ENCODE assay signal across 14 cellular contexts in the genomic region with DNA sequence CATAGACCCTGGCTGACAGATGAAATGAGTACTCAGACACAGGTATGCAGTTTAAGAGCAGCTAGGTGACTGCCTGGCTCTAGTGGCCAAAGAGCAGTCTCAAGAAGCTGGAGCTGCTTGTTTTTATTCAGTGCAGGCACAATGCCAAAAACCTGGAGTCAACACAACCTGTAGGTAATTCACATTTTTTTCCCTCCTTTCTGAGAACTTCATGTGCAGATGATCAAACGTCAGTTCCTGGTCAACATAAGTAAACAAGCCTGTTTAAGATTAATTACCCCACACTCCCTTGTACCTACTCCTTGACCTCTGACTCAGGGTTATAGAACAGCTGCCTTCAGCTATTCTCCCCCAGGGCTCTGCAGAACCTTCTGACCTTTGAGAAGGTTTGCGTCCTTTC.
"Had no signal": no experiment of that assay in that cellular context is flagged by ENCODE, and none has a peak within 500 bp of the region (broad histone marks: within the 10 kb centered on the region; RNA-seq: fewer than 3 reads in every experiment).

No MANE protein-coding gene starts in this region.

- H3K4me3 Mint-ChIP-seq: activated CD4-positive, alpha-beta T cell treated with anti-CD3 and anti-CD28 coated beads for 36 hours; activated CD8-positive, alpha-beta T cell treated with anti-CD3 and anti-CD28 coated beads, Interleukin-2, amount 10 ng/mL, durations not matched to agents 7 days and 5 days; activated T-helper 1 cell treated with anti-CD3 and anti-CD28 coated beads, Interleukin-12 subunit alpha, Interleukin-12 subunit beta, Interleukin-2, Interleukin-4 antibody, amounts not matched to agents 30 ng/mL and 10 ng/mL and 1 ng/mL, durations not matched to agents 14 hours and 24 hours and 36 hours; neural crest cell; stimulated activated naive CD8-positive, alpha-beta T cell treated with anti-CD3 and anti-CD28 coated beads, Interleukin-15, Interleukin-2, amounts not matched to agents 100 ng/mL and 50 ng/mL, for 24 hours had no signal

- H3K9me3 Mint-ChIP-seq: activated T-helper 1 cell treated with anti-CD3 and anti-CD28 coated beads, Interleukin-12 subunit alpha, Interleukin-12 subunit beta, Interleukin-2, Interleukin-4 antibody, amounts not matched to agents 30 ng/mL and 10 ng/mL and 1 ng/mL, durations not matched to agents 14 hours and 24 hours and 36 hours had no signal

- H3K27ac Mint-ChIP-seq: activated CD4-positive, alpha-beta T cell treated with anti-CD3 and anti-CD28 coated beads for 36 hours; activated CD8-positive, alpha-beta T cell treated with anti-CD3 and anti-CD28 coated beads, Interleukin-2, amount 10 ng/mL, durations not matched to agents 7 days and 5 days; activated T-helper 1 cell treated with anti-CD3 and anti-CD28 coated beads, Interleukin-12 subunit alpha, Interleukin-12 subunit beta, Interleukin-2, Interleukin-4 antibody, amounts not matched to agents 30 ng/mL and 10 ng/mL and 1 ng/mL, durations not matched to agents 14 hours and 24 hours and 36 hours; stimulated activated naive CD8-positive, alpha-beta T cell treated with anti-CD3 and anti-CD28 coated beads, Interleukin-15, Interleukin-2, amounts not matched to agents 100 ng/mL and 50 ng/mL, for 24 hours had no signal

- FAIRE-seq: colon had no signal

- DNase-seq: activated CD4-positive, alpha-beta T cell treated with anti-CD3 and anti-CD28 coated beads for 36 hours; activated CD8-positive, alpha-beta T cell treated with anti-CD3 and anti-CD28 coated beads, Interleukin-2, amount 10 ng/mL, durations not matched to agents 7 days and 5 days; activated naive CD4-positive, alpha-beta T cell treated with Interleukin-2 at 50 U/mL for 16 hours; gastrocnemius medialis; ovary; stimulated activated CD4-positive, alpha-beta T cell treated with anti-CD3 and anti-CD28 coated beads, Interleukin-15, amount 100 ng/mL, for 24 hours; stimulated activated CD4-positive, alpha-beta T cell treated with anti-CD3 and anti-CD28 coated beads, Interleukin-4, amount 100 ng/mL, for 24 hours; T1000 had no signal

- H3K27ac ChIP-seq: cardiac muscle cell, gastrocnemius medialis, ovary, VCaP had no signal

- H3K27me3 ChIP-seq: cardiac muscle cell, gastrocnemius medialis, ovary had no signal

- H3K9me3 ChIP-seq: gastrocnemius medialis, ovary had no signal

- H3K4me1 Mint-ChIP-seq: activated CD4-positive, alpha-beta T cell treated with anti-CD3 and anti-CD28 coated beads for 36 hours; neural crest cell had no signal

- H3K36me3 ChIP-seq: cardiac muscle cell, gastrocnemius medialis, ovary had no signal

- H3K4me3 ChIP-seq: cardiac muscle cell, gastrocnemius medialis, ovary had no signal
